27 cellular contexts compared by ENCODE assay signal in the genomic region with DNA sequence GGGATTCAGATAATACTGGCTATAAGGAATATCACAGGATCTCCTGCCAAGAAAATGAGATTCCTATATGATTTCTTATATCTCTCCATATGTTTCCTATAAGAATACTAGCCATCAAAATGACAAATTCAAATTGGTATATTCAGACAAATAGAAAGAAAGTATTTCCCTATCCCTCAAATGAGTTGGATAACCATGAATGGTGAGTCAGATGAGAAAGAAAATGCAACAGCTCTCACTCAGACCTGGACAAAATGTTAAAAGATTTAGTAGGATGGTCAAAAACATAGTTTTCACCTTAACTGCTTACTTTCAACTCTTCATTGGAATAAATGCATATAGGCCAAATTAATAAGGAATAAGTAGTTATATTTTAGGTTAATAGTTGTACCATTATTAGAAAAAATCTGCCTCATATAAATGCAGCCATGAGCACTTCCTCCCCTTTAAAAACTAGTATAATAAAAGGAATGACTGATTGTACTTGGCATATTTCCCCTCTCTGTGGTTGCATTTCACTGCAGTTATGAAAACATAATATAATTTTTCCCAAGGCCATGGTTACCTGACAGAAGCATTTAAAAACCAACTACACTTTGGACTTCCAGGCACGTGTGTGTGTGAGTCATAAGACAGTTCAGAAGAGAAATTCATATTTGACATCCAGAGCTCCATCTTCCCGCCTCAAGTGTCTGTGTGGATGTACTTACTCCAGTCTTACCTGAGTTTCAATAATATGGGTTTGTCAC.
A peak's percentile ranks its signal among the peaks of the same experiment; 100 is the strongest.
DNase-seq lines count a peak whose midpoint lies in the region; ATAC-seq and TF ChIP-seq lines count a peak whose summit lies in the region.
"Had no signal": no experiment of that assay in that cellular context is flagged by ENCODE, and none has a peak within 500 bp of the region (broad histone marks: within the 10 kb centered on the region; RNA-seq: fewer than 3 reads in every experiment).

No MANE protein-coding gene starts in this region.

- intact Hi-C loops in naive thymus-derived CD4-positive, alpha-beta T cell (cut with micrococcal nuclease): no loop called here

- TF ChIP-seq CTCF in RWPE2 (IDR thresholded peaks at IDR 0.05; ENCODE audit: poor library complexity, severe bottlenecking): no peak
- no peak for TF ChIP-seq CTCF in epithelial cell of esophagus (IDR thresholded peaks at IDR 0.05; ENCODE audit: insufficient read depth, low read depth, low read length, missing control alignments)

- DNase-seq in RWPE2 (ENCODE audit: low spot score) (no peak), epithelial cell of esophagus (ENCODE audit: low read depth) (peak; percentile 15), D341Med (ENCODE audit: low spot score) (no peak), amygdala (lab: John Stamatoyannopoulos, UW) (no peak), iPS-NIHi11 (ENCODE audit: low spot score) (no peak)
- no peak for DNase-seq in naive thymus-derived CD4-positive, alpha-beta T cell
- no peak for DNase-seq in activated T-cell treated with anti-CD3 and anti-CD28 coated beads, Interleukin-2, amount 50 U/mL, for 24 hours
- DNase-seq: activated CD4-positive, alpha-beta T cell treated with anti-CD3 and anti-CD28 coated beads, Interleukin-2, amount 10 ng/mL, durations not matched to agents 24 days and 14 days; AML-193; body of pancreas; CD8-positive, alpha-beta T cell; effector memory CD8-positive, alpha-beta T cell; kidney; MM.1S; NCI-H510A treated with DMSO at 0.1 percent for 48 hours; NK-92 treated with Interleukin-12 subunit alpha and Interleukin-12 subunit beta, amount 100 ng/mL, for 24 hours; stimulated activated CD8-positive, alpha-beta memory T cell treated with anti-CD3 and anti-CD28 coated beads, Interleukin-4, amount 100 ng/mL, for 48 hours; upper lobe of right lung had no signal

- H3K36me3 Mint-ChIP-seq in naive thymus-derived CD4-positive, alpha-beta T cell: peaks cover 8 to 65% (median 63%) of the 10 kb centered on the region in 5 donors
- H3K36me3 Mint-ChIP-seq in activated T-cell treated with anti-CD3 and anti-CD28 coated beads, Interleukin-2, amount 50 U/mL, for 24 hours (ENCODE audit: low read depth): peaks cover 2% of the 10 kb centered on the region

- peaks cover 0 to 10% (median 0%) of the 10 kb centered on the region in 11 donors for H3K9me3 Mint-ChIP-seq in naive thymus-derived CD4-positive, alpha-beta T cell
- H3K9me3 Mint-ChIP-seq in activated T-cell treated with anti-CD3 and anti-CD28 coated beads, Interleukin-2, amount 50 U/mL, for 24 hours: no peaks in the 10 kb centered on the region

- peak overlapping the region in 2 of 10 donors; percentile 4 to 39 for H3K4me3 Mint-ChIP-seq in naive thymus-derived CD4-positive, alpha-beta T cell
- no peak overlapping the region for H3K4me3 Mint-ChIP-seq in activated T-cell treated with anti-CD3 and anti-CD28 coated beads, Interleukin-2, amount 50 U/mL, for 24 hours
- H3K4me3 Mint-ChIP-seq: activated CD4-positive, alpha-beta T cell treated with anti-CD3 and anti-CD28 coated beads, Interleukin-2, amount 10 ng/mL, durations not matched to agents 24 days and 14 days; activated naive CD8-positive, alpha-beta T cell; activated T-helper 1 cell treated with anti-CD3 and anti-CD28 coated beads, Interleukin-12 subunit alpha, Interleukin-12 subunit beta, Interleukin-2, Interleukin-4 antibody, amounts not matched to agents 30 ng/mL and 10 ng/mL and 1 ng/mL, durations not matched to agents 14 hours and 24 hours and 36 hours; CD8-positive, alpha-beta T cell; effector memory CD8-positive, alpha-beta T cell had no signal

- peak; percentile 60 for ATAC-seq in RWPE2 (ENCODE audit: low read depth)
- ATAC-seq in naive thymus-derived CD4-positive, alpha-beta T cell: no peak
- ATAC-seq: body of pancreas; CD8-positive, alpha-beta T cell; effector memory CD8-positive, alpha-beta T cell; upper lobe of right lung had no signal

- H3K9me3 ChIP-seq in KOPT-K1 (ENCODE audit: insufficient read depth, low read length, poor library complexity, severe bottlenecking) (peaks cover 16% of the 10 kb centered on the region), RWPE2 (ENCODE audit: severe bottlenecking) (no peaks in the 10 kb centered on the region)
- no peaks in the 10 kb centered on the region for H3K9me3 ChIP-seq in naive thymus-derived CD4-positive, alpha-beta T cell (ENCODE audit: control insufficient read depth in 2 of 3, low read length in 3 of 3)
- H3K9me3 ChIP-seq: body of pancreas, esophagus muscularis mucosa, neutrophil, Peyer's patch, prostate gland, SJSA1, upper lobe of right lung had no signal

- H3K4me3 ChIP-seq in RWPE2 (ENCODE audit: severe bottlenecking) (no peak overlapping the region), epithelial cell of esophagus (ENCODE audit: low read length) (no peak overlapping the region)
- no peak overlapping the region for H3K4me3 ChIP-seq in naive thymus-derived CD4-positive, alpha-beta T cell (ENCODE audit: low read length)
- H3K4me3 ChIP-seq: body of pancreas, coronary artery, esophagus muscularis mucosa, Peyer's patch, prostate gland, SJSA1, upper lobe of right lung had no signal

- no peaks in the 10 kb centered on the region for H3K27me3 Mint-ChIP-seq in naive thymus-derived CD4-positive, alpha-beta T cell
- no peaks in the 10 kb centered on the region for H3K27me3 Mint-ChIP-seq in activated T-cell treated with anti-CD3 and anti-CD28 coated beads, Interleukin-2, amount 50 U/mL, for 24 hours
- H3K27me3 Mint-ChIP-seq: activated CD4-positive, alpha-beta T cell treated with anti-CD3 and anti-CD28 coated beads, Interleukin-2, amount 10 ng/mL, durations not matched to agents 24 days and 14 days; activated naive CD8-positive, alpha-beta T cell had no signal

- H3K36me3 ChIP-seq in KOPT-K1 (ENCODE audit: insufficient read depth, low read length) (peaks cover 29% of the 10 kb centered on the region; the same call in 1 of the 2 replicates), RWPE2 (ENCODE audit: low read depth) (no peaks in the 10 kb centered on the region)
- peaks cover 0 to 15% (median 0%) of the 10 kb centered on the region in 3 experiments for H3K36me3 ChIP-seq in naive thymus-derived CD4-positive, alpha-beta T cell (ENCODE audit: control insufficient read depth in 2 of 3, insufficient read depth in 3 of 3, low read length in 3 of 3)
- H3K36me3 ChIP-seq: esophagus muscularis mucosa, neutrophil, Peyer's patch, prostate gland, SJSA1, upper lobe of right lung had no signal

- peaks cover 3% of the 10 kb centered on the region for H3K4me1 ChIP-seq in RWPE2 (ENCODE audit: insufficient read depth, poor library complexity, severe bottlenecking)
- H3K4me1 ChIP-seq in naive thymus-derived CD4-positive, alpha-beta T cell (ENCODE audit: control insufficient read depth in 2 of 2, insufficient read depth in 2 of 2, low read length in 2 of 2): peaks cover 0 to 46% of the 10 kb centered on the region in 2 donors
- H3K4me1 ChIP-seq: body of pancreas, esophagus muscularis mucosa, Peyer's patch, prostate gland, SJSA1, upper lobe of right lung had no signal

- H3K27ac ChIP-seq in KOPT-K1 (ENCODE audit: low read depth, low read length, poor library complexity, severe bottlenecking) (peak overlapping the region; percentile 35), RWPE2 (ENCODE audit: poor library complexity, severe bottlenecking) (no peak overlapping the region)
- no peak overlapping the region for H3K27ac ChIP-seq in naive thymus-derived CD4-positive, alpha-beta T cell (ENCODE audit: low read depth, low read length)
- H3K27ac ChIP-seq: body of pancreas, coronary artery, esophagus muscularis mucosa, neutrophil, Peyer's patch, prostate gland, SJSA1, upper lobe of right lung had no signal

- peaks cover 27 to 93% (median 87%) of the 10 kb centered on the region in 7 donors for H3K4me1 Mint-ChIP-seq in naive thymus-derived CD4-positive, alpha-beta T cell
- H3K4me1 Mint-ChIP-seq in activated T-cell treated with anti-CD3 and anti-CD28 coated beads, Interleukin-2, amount 50 U/mL, for 24 hours (ENCODE audit: low read depth): peaks cover 37% of the 10 kb centered on the region

- peak overlapping the region in 5 of 9 donors; percentile 20 to 51 (median 32) for H3K27ac Mint-ChIP-seq in naive thymus-derived CD4-positive, alpha-beta T cell
- no peak overlapping the region for H3K27ac Mint-ChIP-seq in activated T-cell treated with anti-CD3 and anti-CD28 coated beads, Interleukin-2, amount 50 U/mL, for 24 hours
- H3K27ac Mint-ChIP-seq: activated CD4-positive, alpha-beta T cell treated with anti-CD3 and anti-CD28 coated beads, Interleukin-2, amount 10 ng/mL, durations not matched to agents 24 days and 14 days; activated naive CD8-positive, alpha-beta T cell; activated T-helper 1 cell treated with anti-CD3 and anti-CD28 coated beads, Interleukin-12 subunit alpha, Interleukin-12 subunit beta, Interleukin-2, Interleukin-4 antibody, amounts not matched to agents 30 ng/mL and 10 ng/mL and 1 ng/mL, durations not matched to agents 14 hours and 24 hours and 36 hours; CD8-positive, alpha-beta T cell; effector memory CD8-positive, alpha-beta T cell had no signal

- CTCF ChIA-PET in naive thymus-derived CD4-positive, alpha-beta T cell (lab: Charles Lee): interaction anchor here (0.6 kb wide), 1 partner anchor 27 kb away, joined by 3 read pairs; no protein-coding TSS in a partner anchor

- POLR2A ChIA-PET in naive thymus-derived CD4-positive, alpha-beta T cell (lab: Charles Lee): no interaction called here

- H3K27me3 ChIP-seq in RWPE2 (ENCODE audit: insufficient read depth, poor library complexity, severe bottlenecking): no peaks in the 10 kb centered on the region
- H3K27me3 ChIP-seq in naive thymus-derived CD4-positive, alpha-beta T cell (ENCODE audit: control insufficient read depth in 2 of 2, insufficient read depth in 2 of 2, low read length in 2 of 2): no peaks in the 10 kb centered on the region
- H3K27me3 ChIP-seq: body of pancreas, esophagus muscularis mucosa, neutrophil, Peyer's patch, SJSA1, upper lobe of right lung had no signal
